Comparison of ENCODE assay signal across 8 cellular contexts in the genomic region with DNA sequence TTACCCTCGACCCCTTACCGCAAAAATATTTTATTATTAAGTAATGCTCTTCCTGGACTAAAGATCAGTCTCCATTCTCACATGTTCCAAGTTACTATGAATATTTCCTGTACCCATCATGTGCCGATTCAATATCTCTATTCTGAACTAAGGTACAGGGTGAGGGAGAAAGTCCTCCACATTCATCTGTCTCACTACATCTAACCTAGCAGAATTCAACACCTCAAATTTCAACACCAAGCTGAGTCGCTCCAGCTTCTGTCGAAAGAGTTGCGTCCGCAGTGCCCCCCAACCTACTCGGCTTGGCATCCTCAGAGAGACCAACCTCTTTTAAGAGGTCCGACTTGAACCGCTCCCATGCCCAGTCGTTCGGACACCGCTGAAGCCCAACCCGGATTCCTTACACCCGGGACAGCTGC. TPM values are rescaled to one million over a fixed set of nuclear protein-coding genes. Genes with fewer than 3 reads are reported as not detected.
DNase-seq lines count a peak whose midpoint lies in the region; ATAC-seq and TF ChIP-seq lines count a peak whose summit lies in the region.

No MANE protein-coding gene starts in this region.

- CTCF ChIA-PET in HEK293T (lab: Yijun Ruan, JAX), result interaction anchor here (1.4 kb wide), 1 partner anchor 171 kb away, joined by 3 read pairs; no protein-coding TSS in a partner anchor

- TF ChIP-seq CTCF in GM12865 (IDR thresholded peaks at IDR 0.05; ENCODE audit: insufficient read depth, low read depth, low read length, missing control alignments), result no peak

- H3K27me3 Mint-ChIP-seq in naive thymus-derived CD8-positive, alpha-beta T cell, result no peaks in the 10 kb centered on the region

- H3K36me3 Mint-ChIP-seq in naive thymus-derived CD8-positive, alpha-beta T cell, result peaks cover 0 to 5% (median 4%) of the 10 kb centered on the region in 3 donors

- H3K4me3 ChIP-seq in GM12865 (ENCODE audit: low read depth, low read length), result peak overlapping the region; percentile 95

- H3K27ac Mint-ChIP-seq in naive thymus-derived CD8-positive, alpha-beta T cell, result peak overlapping the region; percentile 73 to 97 (median 94)

- DNase-seq in GM12865 (ENCODE audit: low read depth), result no peak
- DNase-seq in HEK293T (ENCODE audit: extremely low spot score), result peak; percentile 24
- DNase-seq in SK-N-DZ (ENCODE audit: low spot score), result peak; percentile 35
- DNase-seq in naive thymus-derived CD8-positive, alpha-beta T cell, result peak in 3 of 10 donors; percentile 1 to 23 (median 12)
- DNase-seq in mucosa of gallbladder (ENCODE audit: low spot score), result no peak
- no peak for DNase-seq in DMS 273 treated with DMSO at 0.1 percent for 48 hours (lab: John Stamatoyannopoulos, UW)
- no peak for DNase-seq in NCI-H2171 (lab: John Stamatoyannopoulos, UW)

- POLR2A ChIA-PET in HEK293T (lab: Yijun Ruan, JAX), result interaction anchor here (1.8 kb wide), 1 partner anchor 174 kb away, joined by 7 read pairs; the partner anchor contains the start of gene HMGCR
- POLR2A ChIA-PET in naive thymus-derived CD8-positive, alpha-beta T cell (lab: Charles Lee), result interaction anchor here (0.5 to 0.6 kb wide), 3 partner anchors 17 to 192 kb away, joined by 3 to 4 read pairs (median 3); no protein-coding TSS in a partner anchor

- peaks cover 22 to 74% (median 52%) of the 10 kb centered on the region in 4 donors for H3K4me1 Mint-ChIP-seq in naive thymus-derived CD8-positive, alpha-beta T cell

- ATAC-seq in esophagus mucosa, result peak; percentile 10
- no peak for ATAC-seq in naive thymus-derived CD8-positive, alpha-beta T cell

- no peaks in the 10 kb centered on the region for H3K9me3 Mint-ChIP-seq in naive thymus-derived CD8-positive, alpha-beta T cell

- H3K4me3 Mint-ChIP-seq in naive thymus-derived CD8-positive, alpha-beta T cell, result peak overlapping the region; percentile 84 to 97 (median 95)

TF ChIP-seq in HEK293T, 16 proteins besides CTCF, POLR2A, EP300 and RAD21:
- TF ChIP-seq SP1 (IDR thresholded peaks at IDR 0.05) (no peak), FOXK2 (IDR thresholded peaks at IDR 0.05) (no peak), ELF4 (IDR thresholded peaks at IDR 0.05) (no peak), CTBP1 (IDR thresholded peaks at IDR 0.05; ENCODE audit: borderline replicate concordance) (no peak), BHLHE40 (IDR thresholded peaks at IDR 0.05; ENCODE audit: borderline replicate concordance) (no peak), TARDBP (IDR thresholded peaks at IDR 0.05) (no peak), NFRKB (IDR thresholded peaks at IDR 0.05) (no peak), ARNT (IDR thresholded peaks at IDR 0.05) (no peak), L3MBTL2 (conservative IDR thresholded peaks at IDR 0.05) (no peak), SUZ12 (IDR thresholded peaks at IDR 0.05) (no peak), LEF1 (IDR thresholded peaks at IDR 0.05; ENCODE audit: borderline replicate concordance) (no peak), ZNF384 (IDR thresholded peaks at IDR 0.05) (no peak), FOXM1 (IDR thresholded peaks at IDR 0.05; ENCODE audit: borderline replicate concordance) (no peak), HDGF (IDR thresholded peaks at IDR 0.05; ENCODE audit: borderline replicate concordance) (no peak), FOXA1 (IDR thresholded peaks at IDR 0.05) (no peak)
- TF ChIP-seq, protein P1, sequence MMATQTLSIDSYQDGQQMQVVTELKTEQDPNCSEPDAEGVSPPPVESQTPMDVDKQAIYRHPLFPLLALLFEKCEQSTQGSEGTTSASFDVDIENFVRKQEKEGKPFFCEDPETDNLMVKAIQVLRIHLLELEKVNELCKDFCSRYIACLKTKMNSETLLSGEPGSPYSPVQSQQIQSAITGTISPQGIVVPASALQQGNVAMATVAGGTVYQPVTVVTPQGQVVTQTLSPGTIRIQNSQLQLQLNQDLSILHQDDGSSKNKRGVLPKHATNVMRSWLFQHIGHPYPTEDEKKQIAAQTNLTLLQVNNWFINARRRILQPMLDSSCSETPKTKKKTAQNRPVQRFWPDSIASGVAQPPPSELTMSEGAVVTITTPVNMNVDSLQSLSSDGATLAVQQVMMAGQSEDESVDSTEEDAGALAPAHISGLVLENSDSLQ (IDR thresholded peaks at IDR 0.05), result no peak

RNA-seq across cellular contexts. Expression of gene CERT1, which starts 1.0 kb away (rescaled TPM):
- polyA plus RNA-seq in SK-N-DZ (2014; cell fraction: cytosol; rRNA removed), result 10.9 and 13.2 TPM in 2 replicates
- 7.4 and 10.0 TPM in 2 replicates for polyA plus RNA-seq in SK-N-DZ (2014; cell fraction: nucleus; rRNA removed)
- total RNA-seq in esophagus mucosa (27.6 TPM), mucosa of gallbladder (59.9 TPM)
- 10 to 100 TPM; 44.0 to 45.1 TPM for total RNA-seq in naive thymus-derived CD8-positive, alpha-beta T cell
- 10 to 100 TPM; 12.8 to 17.4 (median 16.1) TPM for polyA plus RNA-seq in naive thymus-derived CD8-positive, alpha-beta T cell

RNA-seq across cellular contexts. Expression of gene POLK, which starts 1.3 kb away (rescaled TPM):
- polyA plus RNA-seq in SK-N-DZ (2014; cell fraction: cytosol; rRNA removed), result 16.8 and 18.5 TPM in 2 replicates
- 19.5 and 26.5 TPM in 2 replicates for polyA plus RNA-seq in SK-N-DZ (2014; cell fraction: nucleus; rRNA removed)
- total RNA-seq in esophagus mucosa (11.2 TPM), mucosa of gallbladder (33.5 TPM)
- total RNA-seq in naive thymus-derived CD8-positive, alpha-beta T cell, result 10 to 100 TPM; 23.8 to 28.2 TPM
- polyA plus RNA-seq in naive thymus-derived CD8-positive, alpha-beta T cell, result 10 to 100 TPM; 12.4 to 20.1 (median 16.3) TPM

Comparison
In these comparisons a context has a peak if more than half of its experiments do, and no peak if none do; other contexts are left out.
1. DNase-seq: peak in HEK293T (single experiment) and SK-N-DZ (single experiment); none in GM12865 (single experiment), mucosa of gallbladder (single experiment), DMS 273 treated with DMSO at 0.1 percent for 48 hours (single experiment) and NCI-H2171 (single experiment).